Comparison of ENCODE assay signal across 22 cellular contexts in genomic region chr11:6301096-6301495, GRCh38. TPM values are rescaled to one million over a fixed set of nuclear protein-coding genes. Genes with fewer than 3 reads are reported as not detected.
"Had no signal": no experiment of that assay in that cellular context is flagged by ENCODE, and none has a peak within 500 bp of the region (broad histone marks: within the 10 kb centered on the region; RNA-seq: fewer than 3 reads in every experiment).

No MANE protein-coding gene starts in this region.

- H3K4me3 ChIP-seq: MG63, SK-N-MC had no signal

- ATAC-seq: HepG2 had no signal

- H3K9me3 ChIP-seq: MG63 had no signal

- H3K36me3 ChIP-seq: MG63 had no signal

- H3K27ac ChIP-seq: SK-N-MC had no signal

- DNase-seq: IMR-90, Karpas-422, KG1, MG63, NCI-H1092, NCI-H1105 treated with DMSO at 0.1 percent for 48 hours, NCI-H1417 treated with DMSO at 0.1 percent for 48 hours, NCI-H146, NCI-H1694 treated with DMSO at 0.1 percent for 48 hours, NCI-H1930, NCI-H2081, NCI-H2107, NCI-H226, NCI-H446, NCI-H510A, NCI-H69, NCI-H774, RPMI8226, SHP77 had no signal

RNA-seq across cellular contexts. Expression of gene CAVIN3, which starts 19.2 kb away (rescaled TPM):
- total RNA-seq: HepG2, HT1080 had no signal
- polyA plus RNA-seq: HepG2 had no signal

RNA-seq across cellular contexts. Expression of gene CCKBR, which starts 41.5 kb away (rescaled TPM):
- total RNA-seq: HepG2, HT1080, IMR-90 had no signal
- polyA plus RNA-seq: HepG2, IMR-90 had no signal
